Comparison of ENCODE assay signal across 8 cellular contexts in the genomic region with DNA sequence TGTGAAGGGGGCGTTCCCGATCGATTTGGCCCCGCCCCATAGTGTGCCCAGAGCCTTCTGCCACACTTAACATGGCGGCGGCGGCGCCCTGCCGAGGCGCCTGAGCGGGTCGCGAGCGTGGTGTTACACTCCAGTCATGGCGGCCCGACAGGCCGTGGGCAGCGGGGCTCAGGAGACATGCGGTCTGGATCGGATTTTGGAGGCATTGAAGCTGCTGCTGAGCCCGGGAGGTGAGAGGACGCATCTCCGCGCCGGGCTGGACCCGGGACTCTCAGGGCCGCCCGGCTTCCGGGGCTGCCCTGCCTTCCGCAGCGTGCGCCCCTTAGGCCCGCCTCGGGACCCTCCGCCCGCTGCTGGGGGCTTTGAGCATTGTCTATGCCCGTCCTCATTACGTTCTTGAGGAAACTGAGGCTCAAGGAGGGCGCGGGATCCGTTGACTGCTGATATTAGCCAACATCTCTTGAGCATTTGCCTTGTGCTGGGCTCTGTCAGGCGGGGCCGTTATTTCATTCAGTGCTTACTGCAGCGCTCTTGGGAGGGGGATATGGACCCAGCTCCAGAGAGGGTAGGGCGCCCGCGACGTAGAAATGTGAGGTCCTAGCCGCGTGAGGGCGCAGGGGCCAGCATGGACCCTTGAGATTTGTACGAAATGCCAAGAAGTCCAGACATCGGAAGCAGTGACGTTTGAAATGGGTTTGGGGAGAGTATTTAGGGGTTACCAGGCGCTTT. TPM values are rescaled to one million over a fixed set of nuclear protein-coding genes. Genes with fewer than 3 reads are reported as not detected.
A peak's percentile ranks its signal among the peaks of the same experiment; 100 is the strongest.
DNase-seq lines count a peak whose midpoint lies in the region; ATAC-seq and TF ChIP-seq lines count a peak whose summit lies in the region.

Gene TANGO6, plus strand, starts transcription at position 50 of the 729 bp plus-strand sequence. Its CDS starts 87 bp downstream, at position 137.

- peak within 1 kb of the TSS; percentile 80 for H3K4me3 ChIP-seq in GM12875 (ENCODE audit: low read depth, low read length)
- peak within 1 kb of the TSS; percentile 93 for H3K4me3 ChIP-seq in left ventricle myocardium inferior
- peak within 1 kb of the TSS; percentile 69 to 75 for H3K4me3 ChIP-seq in prostate gland
- peak within 1 kb of the TSS; percentile 61 for H3K4me3 ChIP-seq in urinary bladder (ENCODE audit: low read depth, low read length)

- under 1% methylated on average over 42 of the region's 55 CpGs for WGBS in prostate gland
- under 1% methylated on average over 55 of the region's 55 CpGs for WGBS in urinary bladder

- intact Hi-C loops in left ventricle myocardium inferior (cut with micrococcal nuclease), result no loop called here
- intact Hi-C loops in prostate gland (cut with DNase I), result loop anchor here (5.0 to 10.0 kb wide), 3 partner anchors 44 to 319 kb away; no protein-coding TSS in a partner anchor

- TF ChIP-seq CTCF in GM12875 (IDR thresholded peaks at IDR 0.05; ENCODE audit: borderline replicate concordance, insufficient read depth, low read depth, low read length) (peak; percentile 39; the same call in 1 of the 2 replicates), left ventricle myocardium inferior (IDR thresholded peaks at IDR 0.05; ENCODE audit: borderline replicate concordance) (peak; percentile 21), prostate gland (IDR thresholded peaks at IDR 0.05) (peak in 1 of 4 experiments; percentile 17)

- peak; percentile 84 for ATAC-seq in HG02840 (IDR thresholded peaks at IDR 0.05; ENCODE audit: low FRiP score, unreplicated experiment)

- H3K27ac ChIP-seq in left ventricle myocardium inferior (replicated peaks) (peak within 1 kb of the TSS; percentile 89), prostate gland (peak within 1 kb of the TSS; percentile 83 to 84), urinary bladder (ENCODE audit: low read depth) (peak within 1 kb of the TSS; percentile 69)

- peak; percentile 7 for DNase-seq in NCI-H1436 treated with DMSO at 0.1 percent for 48 hours (lab: John Stamatoyannopoulos, UW)
- peak; percentile 76 to 88 (median 84) for DNase-seq in T-helper 1 cell
- peak; percentile 45 for DNase-seq in amniotic epithelial cell (ENCODE audit: low read depth)
- peak; percentile 87 for DNase-seq in left ventricle myocardium inferior
- DNase-seq in prostate gland (ENCODE audit: low spot score), result peak; percentile 76

- no peak for TF ChIP-seq POLR2A in prostate gland (IDR thresholded peaks at IDR 0.05)

- H3K27me3 ChIP-seq in left ventricle myocardium inferior (ENCODE audit: low read depth) (no peaks in the 10 kb centered on the region), prostate gland (replicated peaks; ENCODE audit: insufficient read depth) (no peaks in the 10 kb centered on the region)

- H3K36me3 ChIP-seq in left ventricle myocardium inferior (no peaks in the 10 kb centered on the region), prostate gland (no peaks in the 10 kb centered on the region), urinary bladder (ENCODE audit: insufficient read depth) (no peaks in the 10 kb centered on the region)

- H3K4me1 ChIP-seq in left ventricle myocardium inferior (peaks cover 17% of the 10 kb centered on the region), prostate gland (replicated peaks) (peaks cover 2% of the 10 kb centered on the region), urinary bladder (ENCODE audit: insufficient read depth) (no peaks in the 10 kb centered on the region)

- H3K9me3 ChIP-seq in left ventricle myocardium inferior (replicated peaks) (no peaks in the 10 kb centered on the region), prostate gland (no peaks in the 10 kb centered on the region)

RNA-seq across cellular contexts. Expression of gene TANGO6, which starts in this region (rescaled TPM):
- total RNA-seq in left ventricle myocardium inferior (10.5 TPM), prostate gland (10 to 100 TPM; 13.1 to 28.6 TPM), urinary bladder (21.4 TPM)
- 11.6 TPM for polyA plus RNA-seq in urinary bladder

Comparison
In these comparisons a context has a peak if more than half of its experiments do, and no peak if none do; other contexts are left out.
1. Peak in every context shown above with its lines: DNase-seq, ATAC-seq, H3K4me3 ChIP-seq and H3K27ac ChIP-seq.
2. DNase-seq: peak in every context shown above with its lines; median percentile 87 in left ventricle myocardium inferior; 84 in T-helper 1 cell; 76 in prostate gland; 45 in amniotic epithelial cell; 7 in NCI-H1436 treated with DMSO at 0.1 percent for 48 hours.